21 cellular contexts compared by ENCODE assay signal in genomic region chr4:150074064-150074463, GRCh38. TPM values are rescaled to one million over a fixed set of nuclear protein-coding genes. Genes with fewer than 3 reads are reported as not detected.
A peak's percentile ranks its signal among the peaks of the same experiment; 100 is the strongest.
DNase-seq lines count a peak whose midpoint lies in the region; ATAC-seq, FAIRE-seq and TF ChIP-seq lines count a peak whose summit lies in the region.
"Had no signal": no experiment of that assay in that cellular context is flagged by ENCODE, and none has a peak within 500 bp of the region (broad histone marks: within the 10 kb centered on the region; RNA-seq: fewer than 3 reads in every experiment).

No MANE protein-coding gene starts in this region.

- intact Hi-C loops in K562 (cut with micrococcal nuclease), result no loop called here
- intact Hi-C loops in sigmoid colon (cut with DNase I), result loop anchor here (10.0 kb wide), 1 partner anchor 71 kb away; no protein-coding TSS in a partner anchor

- WGBS in A549 (ENCODE audit: missing lambda C conversion rate), result 85% methylated on average over 2 of the region's 2 CpGs
- 94 to 96% methylated on average over 2 of the region's 2 CpGs for WGBS in GM23248 (ENCODE audit: low coverage in 1 of 2, low lambda C conversion rate in 2 of 2, missing lambda C conversion rate in 2 of 2), 2 experiments
- 4% methylated on average over 2 of the region's 2 CpGs for WGBS in K562 (ENCODE audit: insufficient coverage, low coverage, missing lambda C conversion rate)
- 88 to 94% methylated on average over 2 of the region's 2 CpGs for WGBS in sigmoid colon, 2 donors

- peaks cover 17% of the 10 kb centered on the region for H3F3A ChIP-seq in GM23248 (ENCODE audit: insufficient read depth)

- no peak for ATAC-seq in A549
- ATAC-seq in K562, result no peak
- ATAC-seq in stimulated activated effector memory CD8-positive, alpha-beta T cell treated with anti-CD3 and anti-CD28 coated beads, Interleukin-12 subunit alpha, Interleukin-12 subunit beta, amount 100 ng/mL, for 72 hours, result no peak
- ATAC-seq: CD8-positive, alpha-beta T cell had no signal

- BruUV-seq in K562 (replicated peaks; lab: Mats Ljungman, UMichigan), result no TSS peak

- H3K4me3 ChIP-seq in A549 (no peak overlapping the region), GM23248 (no peak overlapping the region), K562 (no peak overlapping the region), sigmoid colon (no peak overlapping the region)
- H3K4me3 ChIP-seq: BLaER1 had no signal

- DNase-seq in A549 (ENCODE audit: low read depth in 1 of 2, low spot score in 1 of 2) (no peak), GM23248 (no peak), K562 (ENCODE audit: extremely low read depth in 1 of 4, low spot score in 3 of 4) (no peak), sigmoid colon (no peak), DMS79 (lab: John Stamatoyannopoulos, UW) (no peak), NCI-H1092 treated with DMSO at 0.1 percent for 48 hours (lab: John Stamatoyannopoulos, UW) (no peak)
- DNase-seq in stimulated activated effector memory CD8-positive, alpha-beta T cell treated with anti-CD3 and anti-CD28 coated beads, Interleukin-12 subunit alpha, Interleukin-12 subunit beta, amount 100 ng/mL, for 72 hours (ENCODE audit: low spot score in 2 of 2), result no peak
- DNase-seq: Caco-2; CD4-positive, CD25-positive, alpha-beta regulatory T cell; CD8-positive, alpha-beta T cell; DMS153; EL; GDM1; GOT3; HCEC 1CT had no signal

- TF ChIP-seq EP300 in A549 (IDR thresholded peaks at IDR 0.05) (no peak), K562 (IDR thresholded peaks at IDR 0.05; ENCODE audit: low read length) (no peak), sigmoid colon (IDR thresholded peaks at IDR 0.05) (no peak)

- H3K27ac ChIP-seq in A549, result peak overlapping the region; percentile 80 to 92
- no peak overlapping the region for H3K27ac ChIP-seq in GM23248
- H3K27ac ChIP-seq in K562 (ENCODE audit: extremely low read depth, low read depth, low read length), result no peak overlapping the region
- peak overlapping the region in 3 of 4 donors; percentile 66 to 76 (median 72) for H3K27ac ChIP-seq in sigmoid colon
- H3K27ac ChIP-seq: BLaER1, C4-2B had no signal

- CTCF ChIA-PET in A549 (lab: Yijun Ruan, JAX), result no interaction called here
- CTCF ChIA-PET in K562 (lab: Yijun Ruan, JAX; ENCODE audit: low intra/inter-chr PET ratio), result no interaction called here

- no peaks in the 10 kb centered on the region for H3K9me2 ChIP-seq in GM23248 (ENCODE audit: insufficient read depth)

- peaks cover 2% of the 10 kb centered on the region for H3K9me3 Mint-ChIP-seq in stimulated activated effector memory CD8-positive, alpha-beta T cell treated with anti-CD3 and anti-CD28 coated beads, Interleukin-12 subunit alpha, Interleukin-12 subunit beta, amount 100 ng/mL, for 72 hours
- H3K9me3 Mint-ChIP-seq: CD8-positive, alpha-beta T cell had no signal

- H3K27me3 ChIP-seq in GM23248 (replicated peaks; ENCODE audit: insufficient read depth), result no peaks in the 10 kb centered on the region
- H3K27me3 ChIP-seq in K562 (ENCODE audit: control insufficient read depth in 2 of 2, insufficient read depth in 2 of 2, low read length in 2 of 2), result peaks cover 0 to 18% of the 10 kb centered on the region in 2 experiments; a peak in 2 of 5 replicates
- H3K27me3 ChIP-seq in sigmoid colon, result no peaks in the 10 kb centered on the region
- H3K27me3 ChIP-seq: BLaER1 had no signal

- no peaks in the 10 kb centered on the region for H3K9me1 ChIP-seq in K562 (ENCODE audit: control insufficient read depth, insufficient read depth, low read length)

- no peaks in the 10 kb centered on the region for H3K36me3 Mint-ChIP-seq in stimulated activated effector memory CD8-positive, alpha-beta T cell treated with anti-CD3 and anti-CD28 coated beads, Interleukin-12 subunit alpha, Interleukin-12 subunit beta, amount 100 ng/mL, for 72 hours
- H3K36me3 Mint-ChIP-seq: CD4-positive, CD25-positive, alpha-beta regulatory T cell; CD8-positive, alpha-beta T cell had no signal

- H3K4me1 Mint-ChIP-seq in stimulated activated effector memory CD8-positive, alpha-beta T cell treated with anti-CD3 and anti-CD28 coated beads, Interleukin-12 subunit alpha, Interleukin-12 subunit beta, amount 100 ng/mL, for 72 hours, result no peaks in the 10 kb centered on the region
- H3K4me1 Mint-ChIP-seq: B cell; CD4-positive, CD25-positive, alpha-beta regulatory T cell had no signal

- no peak overlapping the region for H3K27ac Mint-ChIP-seq in stimulated activated effector memory CD8-positive, alpha-beta T cell treated with anti-CD3 and anti-CD28 coated beads, Interleukin-12 subunit alpha, Interleukin-12 subunit beta, amount 100 ng/mL, for 72 hours
- H3K27ac Mint-ChIP-seq: B cell; CD4-positive, CD25-positive, alpha-beta regulatory T cell; CD8-positive, alpha-beta T cell had no signal

- TF ChIP-seq RAD21 in A549 (conservative IDR thresholded peaks at IDR 0.05 in 1 of 2, IDR thresholded peaks at IDR 0.05 in 1 of 2), result no peak
- TF ChIP-seq RAD21 in K562 (CRISPR knock-in tag; conservative IDR thresholded peaks at IDR 0.05 in 1 of 2, IDR thresholded peaks at IDR 0.05 in 1 of 2), result no peak

- H2AFZ ChIP-seq in GM23248 (no peak overlapping the region), K562 (ENCODE audit: low read depth, low read length) (no peak overlapping the region)

- in situ Hi-C loops in GM23248 (cut with MboI) (no loop called here), K562 (cut with MboI) (no loop called here)

- H3K36me3 ChIP-seq in GM23248 (ENCODE audit: low read depth), result no peaks in the 10 kb centered on the region
- no peaks in the 10 kb centered on the region for H3K36me3 ChIP-seq in K562 (ENCODE audit: control insufficient read depth, insufficient read depth, low read length)
- H3K36me3 ChIP-seq in sigmoid colon, result no peaks in the 10 kb centered on the region
- H3K36me3 ChIP-seq: BLaER1 had no signal

- FAIRE-seq in A549 (lab: Jason Lieb, UNC), result no peak
- FAIRE-seq in K562 (lab: Jason Lieb, UNC), result no peak
- FAIRE-seq: GM12891, GM18507, H54 had no signal

- H4K20me1 ChIP-seq in GM23248 (ENCODE audit: insufficient read depth) (no peaks in the 10 kb centered on the region), K562 (replicated peaks; ENCODE audit: control insufficient read depth, insufficient read depth, low read length) (no peaks in the 10 kb centered on the region)
- H4K20me1 ChIP-seq: BLaER1 had no signal

- TF ChIP-seq CTCF in A549 (IDR thresholded peaks at IDR 0.05), result no peak
- TF ChIP-seq CTCF in K562 (IDR thresholded peaks at IDR 0.05 in 2 of 3, conservative IDR thresholded peaks at IDR 0.05 in 1 of 3; ENCODE audit: insufficient read depth in 2 of 3, low read depth in 1 of 3, low read length in 3 of 3), result no peak
- no peak for TF ChIP-seq CTCF in sigmoid colon (IDR thresholded peaks at IDR 0.05)

- peak overlapping the region; percentile 78 for H3K4me2 ChIP-seq in A549
- peak overlapping the region; percentile 53 for H3K4me2 ChIP-seq in GM23248 (ENCODE audit: unreplicated experiment)
- no peak overlapping the region for H3K4me2 ChIP-seq in K562 (ENCODE audit: insufficient read depth, low read length)
- H3K4me2 ChIP-seq: BLaER1 had no signal

- H3K79me2 ChIP-seq in GM23248 (ENCODE audit: insufficient read depth) (no peaks in the 10 kb centered on the region), K562 (ENCODE audit: control insufficient read depth, insufficient read depth, low read length) (no peaks in the 10 kb centered on the region)

- TF ChIP-seq POLR2A in A549 (IDR thresholded peaks at IDR 0.05; ENCODE audit: low read length), result no peak
- no peak for TF ChIP-seq POLR2A in K562 (conservative IDR thresholded peaks at IDR 0.05)
- TF ChIP-seq POLR2A in sigmoid colon (IDR thresholded peaks at IDR 0.05), result no peak

- POLR2A ChIA-PET in A549 (lab: Yijun Ruan, JAX) (no interaction called here), K562 (lab: Yijun Ruan, JAX) (no interaction called here)

- H3K9me3 ChIP-seq in A549 (no peaks in the 10 kb centered on the region), GM23248 (ENCODE audit: low read depth) (no peaks in the 10 kb centered on the region), K562 (replicated peaks; ENCODE audit: control insufficient read depth, insufficient read depth, low read depth, low read length) (no peaks in the 10 kb centered on the region), sigmoid colon (no peaks in the 10 kb centered on the region)
- H3K9me3 ChIP-seq: BLaER1, Caco-2 had no signal

- H3K4me1 ChIP-seq in A549, result peaks cover 64% of the 10 kb centered on the region
- peaks cover 34% of the 10 kb centered on the region for H3K4me1 ChIP-seq in GM23248 (ENCODE audit: insufficient read depth)
- peaks cover 0 to 13% of the 10 kb centered on the region in 2 experiments; a peak in 2 of 5 replicates for H3K4me1 ChIP-seq in K562 (replicated peaks in 1 of 2; ENCODE audit: control insufficient read depth in 2 of 2, insufficient read depth in 2 of 2, low read length in 2 of 2)
- peaks cover 0 to 27% (median 13%) of the 10 kb centered on the region in 4 donors for H3K4me1 ChIP-seq in sigmoid colon

- H3K9ac ChIP-seq in GM23248 (no peak overlapping the region), K562 (ENCODE audit: insufficient read depth in 1 of 2, low read depth in 2 of 2, low read length in 2 of 2) (no peak overlapping the region)
- H3K9ac ChIP-seq: BLaER1 had no signal

- H3K4me3 Mint-ChIP-seq in stimulated activated effector memory CD8-positive, alpha-beta T cell treated with anti-CD3 and anti-CD28 coated beads, Interleukin-12 subunit alpha, Interleukin-12 subunit beta, amount 100 ng/mL, for 72 hours, result no peak overlapping the region
- H3K4me3 Mint-ChIP-seq: B cell; CD4-positive, CD25-positive, alpha-beta regulatory T cell; CD8-positive, alpha-beta T cell had no signal

RNA-seq across cellular contexts. Expression of gene DCLK2, which starts 4.2 kb away (rescaled TPM):
- polyA plus RNA-seq in A549 (2011; rRNA removed) (8.1 and 8.2 TPM in 2 replicates), A549 (2017; fragmentation: RNase III; extraction: RNeasy Plus Mini Kit Qiagen cat#74134 plus additional on column Dnase treatment) (10.3 to 13.0 TPM (median 11.6 TPM) in 3 replicates), GM23248 (2016; fragmentation: Nextera tagmentation; extraction: Ambion mirVana) (0.74 and 1.3 TPM in 2 replicates), K562 (2011; rRNA removed) (not detected in 2 replicates), K562 (2014; fragmentation: Illumina TruSeq; extraction: Trizol) (not detected in 2 replicates), K562 (2014; fragmentation: Nextera tagmentation; extraction: Ambion mirVana) (not detected), K562 (2014; rRNA removed) (not detected in 2 replicates), sigmoid colon (1 to 10 TPM in 2 of 3 donors, under 1 TPM in 1; 0.69 to 2.5 (median 1.2) TPM)
- polyA plus RNA-seq in A549 (2012; cell fraction: cytosol; rRNA removed), result 5.2 and 6.8 TPM in 2 replicates
- 12.1 and 14.2 TPM in 2 replicates for polyA plus RNA-seq in A549 (2012; cell fraction: nucleus; rRNA removed)
- 10.2 and 14.9 TPM in 2 replicates for polyA minus RNA-seq in A549 (2011; rRNA and poly(A)+ RNA removed)
- 1.9 and 2.9 TPM in 2 replicates for total RNA-seq in GM23248 (2014; rRNA removed; shearing (Covaris generic))
- total RNA-seq in K562 (2011; cell fraction: chromatin; rRNA removed; ENCODE audit: low replicate concordance), result not detected in 2 replicates
- not detected in 2 replicates for total RNA-seq in K562 (2011; cell fraction: nucleolus; rRNA removed)
- not detected in 2 replicates for total RNA-seq in K562 (2011; cell fraction: nucleoplasm; rRNA removed)
- total RNA-seq in K562 (2014; rRNA removed) (not detected in 2 replicates), K562 (2014; rRNA removed; fragmentation: Illumina TruSeq; extraction: Trizol) (not detected in 2 replicates), K562 (2015; rRNA removed; fragmentation: Illumina TruSeq; extraction: Trizol) (not detected in 2 replicates), K562 (2021) (0.07 TPM in 1 of 2 replicates, not detected in the other), sigmoid colon (10 to 100 TPM in 3 of 4 donors, 1 to 10 TPM in 1; 9.4 to 30.7 (median 18.2) TPM)
- not detected in 2 replicates for polyA plus RNA-seq in K562 (2011; cell fraction: cytosol; rRNA removed)
- polyA plus RNA-seq in K562 (2011; cell fraction: nucleus; rRNA removed), result not detected in 2 replicates
- polyA plus RNA-seq in K562 (2012), result 0.01 TPM in 1 of 2 replicates, not detected in the other
- polyA minus RNA-seq in K562 (2011; rRNA and poly(A)+ RNA removed), result not detected in 2 replicates
- polyA minus RNA-seq in K562 (2011; cell fraction: cytosol; rRNA and poly(A)+ RNA removed), result not detected in 2 replicates
- polyA minus RNA-seq in K562 (2011; cell fraction: nucleus; rRNA and poly(A)+ RNA removed), result not detected in 2 replicates
- polyA plus RNA-seq: CD4-positive, CD25-positive, alpha-beta regulatory T cell had no signal

Comparison
In these comparisons a context has a peak if more than half of its experiments do, and no peak if none do; other contexts are left out.
1. H3K27ac ChIP-seq: peak in A549 (2 of 2) and sigmoid colon (3 of 4); none in GM23248 (single experiment) and K562 (single experiment).
2. Of the 35 proteins assayed by ChIP-seq in both K562 and A549: peak only in K562: none; only in A549: MAFK; in both: none; in neither: 34.